8 cellular contexts compared by ENCODE assay signal in the genomic region with DNA sequence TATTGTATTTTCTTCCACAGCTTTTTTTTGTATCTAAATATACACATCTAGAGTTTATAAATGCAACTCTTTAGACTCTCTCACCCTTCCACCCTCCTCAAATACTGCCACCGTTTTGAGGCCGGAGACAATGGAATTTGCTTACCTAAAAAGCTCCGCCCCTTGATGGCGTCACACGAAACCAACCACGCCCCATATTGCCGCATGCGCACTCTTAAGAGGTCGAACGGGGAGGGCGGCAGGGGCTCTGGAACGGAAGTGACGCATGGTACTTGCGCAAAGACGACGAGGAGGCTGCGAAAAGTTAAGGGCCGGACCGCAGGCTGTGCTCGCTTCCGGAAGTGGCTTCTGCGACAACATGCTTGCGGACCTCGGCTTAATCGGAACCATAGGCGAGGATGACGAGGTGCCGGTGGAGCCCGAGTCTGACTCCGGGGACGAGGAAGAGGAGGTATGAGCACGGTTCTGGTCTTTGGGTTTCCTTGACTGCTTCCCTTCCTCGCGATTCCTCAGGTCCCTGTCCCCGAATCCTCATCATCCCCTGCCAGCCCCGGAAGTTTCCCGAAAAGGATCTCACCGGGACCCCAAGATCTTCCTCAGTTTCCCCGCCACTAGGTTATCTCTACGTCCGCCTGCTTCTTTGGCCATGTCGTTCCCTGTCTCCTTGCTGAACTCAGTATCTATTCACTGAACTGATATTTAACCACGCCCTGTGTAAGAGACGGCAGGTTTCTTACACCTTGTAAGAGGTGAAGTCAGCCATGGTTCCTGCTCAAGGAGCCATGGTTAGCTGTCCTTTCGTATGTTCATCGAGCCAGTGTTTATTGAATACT. TPM values are rescaled to one million over a fixed set of nuclear protein-coding genes. Genes with fewer than 3 reads are reported as not detected.
A peak's percentile ranks its signal among the peaks of the same experiment; 100 is the strongest.
DNase-seq lines count a peak whose midpoint lies in the region; ATAC-seq and TF ChIP-seq lines count a peak whose summit lies in the region.

Gene DDX27 (plus strand): TSS at position 326 of the 833 bp plus-strand sequence. CDS start 33 bp downstream, at position 359.

- H3K27ac ChIP-seq in left ventricle myocardium inferior (replicated peaks), result peak within 1 kb of the TSS; percentile 90

- no peaks in the 10 kb centered on the region for H3K9me3 Mint-ChIP-seq in progenitor cell of endocrine pancreas (ENCODE audit: low read depth)

- H3K27me3 Mint-ChIP-seq in T-helper 17 cell, result no peaks in the 10 kb centered on the region
- H3K27me3 Mint-ChIP-seq in progenitor cell of endocrine pancreas, result no peaks in the 10 kb centered on the region

- intact Hi-C loops in left ventricle myocardium inferior (cut with micrococcal nuclease), result no loop called here

- H3K36me3 Mint-ChIP-seq in T-helper 17 cell (ENCODE audit: low read depth), result peaks cover 6% of the 10 kb centered on the region
- H3K36me3 Mint-ChIP-seq in progenitor cell of endocrine pancreas (ENCODE audit: insufficient read depth), result peaks cover 8% of the 10 kb centered on the region

- H3K4me1 Mint-ChIP-seq in T-helper 17 cell, result peaks cover 22% of the 10 kb centered on the region
- H3K4me1 Mint-ChIP-seq in progenitor cell of endocrine pancreas (ENCODE audit: low read depth), result peaks cover 15% of the 10 kb centered on the region

- peak within 1 kb of the TSS; percentile 98 for H3K4me3 Mint-ChIP-seq in T-helper 17 cell
- H3K4me3 Mint-ChIP-seq in progenitor cell of endocrine pancreas (ENCODE audit: low read depth), result peak within 1 kb of the TSS; percentile 89

- H3K9me3 ChIP-seq in T-helper 17 cell (ENCODE audit: control insufficient read depth, low read length, poor library complexity, severe bottlenecking), result no peaks in the 10 kb centered on the region
- H3K9me3 ChIP-seq in left ventricle myocardium inferior (replicated peaks), result no peaks in the 10 kb centered on the region

- ATAC-seq in HG02884 (IDR thresholded peaks at IDR 0.05; ENCODE audit: unreplicated experiment), result peak; percentile 85
- ATAC-seq in T-helper 17 cell, result peak; percentile 90

- peaks cover 32% of the 10 kb centered on the region for H3K36me3 ChIP-seq in left ventricle myocardium inferior

- H3K4me3 ChIP-seq in left ventricle myocardium inferior, result peak within 1 kb of the TSS; percentile 89

- no peaks in the 10 kb centered on the region for H3K27me3 ChIP-seq in left ventricle myocardium inferior (ENCODE audit: low read depth)

- peak within 1 kb of the TSS; percentile 99 for H3K27ac Mint-ChIP-seq in T-helper 17 cell
- peak within 1 kb of the TSS; percentile 96 for H3K27ac Mint-ChIP-seq in progenitor cell of endocrine pancreas

- H3K4me1 ChIP-seq in left ventricle myocardium inferior, result peaks cover 20% of the 10 kb centered on the region

- TF ChIP-seq CTCF in GM13977 (IDR thresholded peaks at IDR 0.05; ENCODE audit: extremely low read depth, insufficient read depth, missing control alignments), result no peak
- no peak for TF ChIP-seq CTCF in left ventricle myocardium inferior (IDR thresholded peaks at IDR 0.05; ENCODE audit: borderline replicate concordance)
- no peak for TF ChIP-seq CTCF in progenitor cell of endocrine pancreas (IDR thresholded peaks at IDR 0.05; ENCODE audit: unreplicated experiment)

- peak; percentile 96 for DNase-seq in GM13977 (ENCODE audit: low spot score)
- peak; percentile 95 for DNase-seq in NCI-H1694 treated with DMSO at 0.1 percent for 48 hours (lab: John Stamatoyannopoulos, UW)
- peak; percentile 86 to 94 (median 92) for DNase-seq in T-helper 17 cell
- peak; percentile 84 to 99 (median 95) for DNase-seq in amygdala (lab: John Stamatoyannopoulos, UW)
- DNase-seq in left ventricle myocardium inferior, result peak; percentile 96
- DNase-seq in progenitor cell of endocrine pancreas (ENCODE audit: low spot score, unreplicated experiment), result peak; percentile 95
- DNase-seq in ureter (ENCODE audit: low spot score), result peak; percentile 98

- in situ Hi-C loops in GM13977 (cut with MboI; ENCODE audit: low pct_unique_long_range_greater_than_20kb, low sequenced_read_pairs, unreplicated experiment), result loop anchor here (5.0 kb wide), 1 partner anchor 87 kb away; no protein-coding TSS in a partner anchor

RNA-seq across cellular contexts. Expression of gene DDX27, which starts in this region (rescaled TPM):
- total RNA-seq in T-helper 17 cell, result 10 to 100 TPM; 84.1 to 87.5 TPM
- 14.6 TPM for total RNA-seq in left ventricle myocardium inferior
- total RNA-seq in progenitor cell of endocrine pancreas, result 41.7 and 46.0 TPM in 2 replicates
- 33.2 TPM for total RNA-seq in ureter

Comparison
In these comparisons a context has a peak if more than half of its experiments do, and no peak if none do; other contexts are left out.
1. Peak in every context shown above with its lines: DNase-seq, ATAC-seq, H3K4me3 ChIP-seq and H3K27ac ChIP-seq.